ENCODE assay signal across 33 cellular contexts in genomic region chr1:45093334-45093733, GRCh38.
"Had no signal": no experiment of that assay in that cellular context is flagged by ENCODE, and none has a peak within 500 bp of the region (broad histone marks: within the 10 kb centered on the region; RNA-seq: fewer than 3 reads in every experiment).

No MANE protein-coding gene starts in this region.

- ATAC-seq: activated CD8-positive, alpha-beta T cell treated with anti-CD3 and anti-CD28 coated beads for 36 hours; activated T-cell treated with anti-CD3 and anti-CD28 coated beads, Interleukin-2, amount 50 U/mL, for 72 hours; activated T-helper 17 cell treated with anti-CD3 and anti-CD28 coated beads, Interleukin-2, amount 50 U/mL, for 72 hours; K562; T-cell; T-helper 17 cell had no signal

- H2AFZ ChIP-seq: PC-9 had no signal

- H3K36me3 ChIP-seq: brain microvascular endothelial cell, cardiac muscle cell, SJSA1, WERI-Rb-1 had no signal

- H3K4me1 ChIP-seq: SJSA1 had no signal

- H3K9ac ChIP-seq: SK-N-SH had no signal

- H3K9me3 ChIP-seq: SJSA1, SK-N-SH had no signal

- FAIRE-seq: K562 had no signal

- DNase-seq: activated CD4-positive, alpha-beta T cell treated with anti-CD3 and anti-CD28 coated beads for 1 hour; activated CD4-positive, alpha-beta T cell treated with anti-CD3 and anti-CD28 coated beads for 48 hours; activated CD4-positive, CD25-positive, alpha-beta regulatory T cell; activated CD8-positive, alpha-beta T cell treated with anti-CD3 and anti-CD28 coated beads for 36 hours; activated effector memory CD4-positive, alpha-beta T cell treated with anti-CD3 and anti-CD28 coated beads, Interleukin-2, amount 50 U/mL, for 16 hours; activated naive CD4-positive, alpha-beta T cell; activated naive CD4-positive, alpha-beta T cell treated with anti-CD3 and anti-CD28 coated beads, Interleukin-2, amount 50 U/mL, for 16 hours; activated naive CD8-positive, alpha-beta T cell treated with anti-CD3 and anti-CD28 coated beads for 36 hours; activated T-cell treated with anti-CD3 and anti-CD28 coated beads, Interleukin-2, amount 50 U/mL, for 1 hour; activated T-cell treated with anti-CD3 and anti-CD28 coated beads, Interleukin-2, amount 50 U/mL, for 72 hours; amniotic stem cell; aorta; brain microvascular endothelial cell; IMR-90; NCI-H1048; NCI-H1105 treated with DMSO at 0.1 percent for 48 hours; NCI-H146; NCI-H187; NCI-H2029 treated with DMSO at 0.1 percent for 48 hours; NCI-H2107; NCI-H2171; NCI-H510A; NCI-H526; NCI-H748 treated with DMSO at 0.1 percent for 48 hours; PC-9; SK-N-SH; T-cell; T-helper 17 cell; WERI-Rb-1 had no signal

- H3K27me3 ChIP-seq: brain microvascular endothelial cell, cardiac muscle cell, SJSA1 had no signal

- H3K4me2 ChIP-seq: PC-9, SK-N-SH had no signal

- H3K4me3 ChIP-seq: cardiac muscle cell, K562, PC-9, SJSA1 had no signal

- H3K27ac ChIP-seq: brain microvascular endothelial cell, cardiac muscle cell, PC-9, SJSA1, WERI-Rb-1 had no signal

- H3K9me2 ChIP-seq: SK-N-SH had no signal
